In genomic region chr1:77975386-77975785, GRCh38 we compare ENCODE assay signal across 1 cellular context.
TF ChIP-seq lines count a peak whose summit lies in the region.

No MANE protein-coding gene starts in this region.

TF ChIP-seq in SK-N-SH treated with all-trans-retinoic acid at 6 μM for 48 hours, 23 proteins besides CTCF, POLR2A, EP300 and RAD21 (continued from another document):
- TF ChIP-seq TSHZ2 (CRISPR knock-in tag; IDR thresholded peaks at IDR 0.05): no peak
TF ChIP-seq in SK-N-SH treated with all-trans-retinoic acid at 6 μM for 48 hours: peak in this region for 0.
